In the genomic region with DNA sequence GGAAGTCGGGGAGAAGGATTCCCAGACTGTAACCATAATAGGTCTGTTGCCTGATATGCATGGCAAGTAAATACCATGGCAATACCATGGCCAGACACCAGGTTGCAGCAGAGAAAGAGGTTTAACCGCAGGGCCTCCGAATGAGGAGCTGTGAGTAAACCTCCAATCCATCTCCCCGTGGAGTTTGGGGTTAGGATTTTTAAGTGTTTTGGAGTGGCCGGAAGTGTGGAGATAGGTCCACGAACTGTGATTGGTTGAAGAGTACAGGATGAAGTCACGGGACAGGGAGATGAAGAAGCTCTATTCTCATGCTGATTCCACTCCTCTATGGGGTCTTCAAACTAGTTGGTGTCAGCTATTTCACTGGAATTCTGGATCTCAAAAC, we compare ENCODE assay signal across 8 cellular contexts.
A peak's percentile ranks its signal among the peaks of the same experiment; 100 is the strongest.
DNase-seq lines count a peak whose midpoint lies in the region; ATAC-seq and TF ChIP-seq lines count a peak whose summit lies in the region.

No MANE protein-coding gene starts in this region.

- no peak overlapping the region for H3K4me3 ChIP-seq in esophagus squamous epithelium

- intact Hi-C loops in esophagus squamous epithelium (cut with DNase I): loop anchor here (5.0 kb wide), 1 partner anchor 196 kb away; no protein-coding TSS in a partner anchor

- H3K27me3 Mint-ChIP-seq in nephron (ENCODE audit: low read depth): no peaks in the 10 kb centered on the region

- TF ChIP-seq POLR2A in esophagus squamous epithelium (IDR thresholded peaks at IDR 0.05): no peak

- DNase-seq in DMS114 treated with DMSO at 0.1 percent for 48 hours (lab: John Stamatoyannopoulos, UW; ENCODE audit: unreplicated experiment): peak; percentile 72
- DNase-seq in NCI-H524 treated with DMSO at 0.1 percent for 48 hours (lab: John Stamatoyannopoulos, UW): peak; percentile 67
- peak; percentile 10 for DNase-seq in activated CD8-positive, alpha-beta memory T cell treated with anti-CD3 and anti-CD28 coated beads, Interleukin-2, amount 50 U/mL, for 24 hours (ENCODE audit: extremely low read depth)
- DNase-seq in esophagus squamous epithelium (lab: John Stamatoyannopoulos, UW): no peak
- peak; percentile 92 for DNase-seq in superior temporal gyrus (ENCODE audit: extremely low spot score)

- no peaks in the 10 kb centered on the region for H3K36me3 Mint-ChIP-seq in nephron (ENCODE audit: low read depth)

- H3K4me1 Mint-ChIP-seq in nephron: peaks cover 47% of the 10 kb centered on the region

- peaks cover 0 to 10% (median 0%) of the 10 kb centered on the region in 3 donors for H3K4me1 ChIP-seq in esophagus squamous epithelium

- H3K4me3 Mint-ChIP-seq in nephron: peak overlapping the region in 1 of 3 experiments; percentile 28

- no peaks in the 10 kb centered on the region for H3K9me3 Mint-ChIP-seq in nephron

- ATAC-seq in GM19452 (IDR thresholded peaks at IDR 0.05; ENCODE audit: unreplicated experiment) (peak; percentile 73), HG03442 (IDR thresholded peaks at IDR 0.05; ENCODE audit: unreplicated experiment) (peak; percentile 97)

- H3K9me3 ChIP-seq in esophagus squamous epithelium: no peaks in the 10 kb centered on the region

- no peaks in the 10 kb centered on the region for H3K36me3 ChIP-seq in esophagus squamous epithelium

- H3K27ac Mint-ChIP-seq in nephron: peak overlapping the region; percentile 6 to 57 (median 55)

- no peaks in the 10 kb centered on the region for H3K27me3 ChIP-seq in esophagus squamous epithelium

- no peak overlapping the region for H3K27ac ChIP-seq in esophagus squamous epithelium

- TF ChIP-seq CTCF in esophagus squamous epithelium (IDR thresholded peaks at IDR 0.05) (peak; percentile 47 to 88 (median 79)), nephron (IDR thresholded peaks at IDR 0.05; ENCODE audit: unreplicated experiment in 3 of 3) (peak; percentile 71 to 79 (median 71))

- WGBS in esophagus squamous epithelium, 2 donors: 5% methylated on average over 7 of the region's 7 CpGs
